Comparison of ENCODE assay signal across 30 cellular contexts in genomic region chr2:109144721-109145120, GRCh38. TPM values are rescaled to one million over a fixed set of nuclear protein-coding genes. Genes with fewer than 3 reads are reported as not detected.
A peak's percentile ranks its signal among the peaks of the same experiment; 100 is the strongest.
DNase-seq lines count a peak whose midpoint lies in the region; ATAC-seq, FAIRE-seq and TF ChIP-seq lines count a peak whose summit lies in the region.
"Had no signal": no experiment of that assay in that cellular context is flagged by ENCODE, and none has a peak within 500 bp of the region (broad histone marks: within the 10 kb centered on the region; RNA-seq: fewer than 3 reads in every experiment).

No MANE protein-coding gene starts in this region.

- peaks cover 26% of the 10 kb centered on the region for H3K27me3 Mint-ChIP-seq in activated CD4-positive, alpha-beta T cell treated with anti-CD3 and anti-CD28 coated beads, Interleukin-2, amount 10 ng/mL, durations not matched to agents 7 days and 5 days
- H3K27me3 Mint-ChIP-seq in CD8-positive, alpha-beta memory T cell = peaks cover 13 to 23% of the 10 kb centered on the region in 2 donors
- peaks cover 4% of the 10 kb centered on the region for H3K27me3 Mint-ChIP-seq in activated CD8-positive, alpha-beta T cell treated with anti-CD3 and anti-CD28 coated beads for 36 hours
- H3K27me3 Mint-ChIP-seq in neural crest cell (ENCODE audit: low read depth) = peaks cover 3% of the 10 kb centered on the region
- H3K27me3 Mint-ChIP-seq in activated CD8-positive, alpha-beta memory T cell treated with anti-CD3 and anti-CD28 coated beads, Interleukin-2, amount 10 ng/mL, durations not matched to agents 7 days and 5 days = peaks cover 71% of the 10 kb centered on the region

- TF ChIP-seq EP300 in HepG2 (IDR thresholded peaks at IDR 0.05; ENCODE audit: low read depth in 2 of 2, low read length in 2 of 2) (no peak), HepG2 (CRISPR knock-in tag; IDR thresholded peaks at IDR 0.05; ENCODE audit: borderline replicate concordance) (no peak)

- no peaks in the 10 kb centered on the region for H3K79me2 ChIP-seq in HepG2 (ENCODE audit: insufficient read depth, low read length)

- no peaks in the 10 kb centered on the region for H3K36me3 Mint-ChIP-seq in activated CD4-positive, alpha-beta T cell treated with anti-CD3 and anti-CD28 coated beads, Interleukin-2, amount 10 ng/mL, durations not matched to agents 7 days and 5 days (ENCODE audit: low read depth)
- H3K36me3 Mint-ChIP-seq in CD8-positive, alpha-beta memory T cell = no peaks in the 10 kb centered on the region
- no peaks in the 10 kb centered on the region for H3K36me3 Mint-ChIP-seq in activated CD8-positive, alpha-beta T cell treated with anti-CD3 and anti-CD28 coated beads for 36 hours (ENCODE audit: low read depth)
- H3K36me3 Mint-ChIP-seq in neural crest cell (ENCODE audit: low read depth) = no peaks in the 10 kb centered on the region
- no peaks in the 10 kb centered on the region for H3K36me3 Mint-ChIP-seq in activated CD8-positive, alpha-beta memory T cell treated with anti-CD3 and anti-CD28 coated beads, Interleukin-2, amount 10 ng/mL, durations not matched to agents 7 days and 5 days

- in situ Hi-C loops in HepG2 (cut with HindIII; ENCODE audit: extremely low pct_ligation_motif_present, low pct_unique_long_range_greater_than_20kb) = no loop called here

- WGBS in prostate gland = 89% methylated on average over 15 of the region's 15 CpGs
- 73% methylated on average over 12 of the region's 15 CpGs for WGBS in HepG2 (ENCODE audit: low lambda C conversion rate)

- H3K9me3 ChIP-seq in CD8-positive, alpha-beta memory T cell (ENCODE audit: low read length) = no peaks in the 10 kb centered on the region
- no peaks in the 10 kb centered on the region for H3K9me3 ChIP-seq in prostate gland
- no peaks in the 10 kb centered on the region for H3K9me3 ChIP-seq in HepG2 (ENCODE audit: low read length)
- H3K9me3 ChIP-seq: gastroesophageal sphincter, right atrium auricular region, testis had no signal

- H3K27ac Mint-ChIP-seq in activated CD4-positive, alpha-beta T cell treated with anti-CD3 and anti-CD28 coated beads, Interleukin-2, amount 10 ng/mL, durations not matched to agents 7 days and 5 days = peak overlapping the region; percentile 50
- peak overlapping the region in 5 of 8 donors; percentile 26 to 82 (median 43) for H3K27ac Mint-ChIP-seq in CD8-positive, alpha-beta memory T cell
- no peak overlapping the region for H3K27ac Mint-ChIP-seq in activated CD8-positive, alpha-beta T cell treated with anti-CD3 and anti-CD28 coated beads for 36 hours
- H3K27ac Mint-ChIP-seq in neural crest cell (ENCODE audit: unreplicated experiment) = peak overlapping the region; percentile 62
- H3K27ac Mint-ChIP-seq in activated CD8-positive, alpha-beta memory T cell treated with anti-CD3 and anti-CD28 coated beads, Interleukin-2, amount 10 ng/mL, durations not matched to agents 7 days and 5 days = no peak overlapping the region
- H3K27ac Mint-ChIP-seq: activated naive CD4-positive, alpha-beta T cell treated with anti-CD3 and anti-CD28 coated beads for 36 hours; HFFc6 had no signal

- FAIRE-seq in HepG2 (lab: Jason Lieb, UNC) = no peak
- FAIRE-seq: A204.1, endothelial cell of umbilical vein, H1, urothelium cell line had no signal

- H3K4me3 ChIP-seq in CD8-positive, alpha-beta memory T cell (ENCODE audit: low read length) = no peak overlapping the region
- H3K4me3 ChIP-seq in prostate gland (no peak overlapping the region), HepG2 (replicated peaks in 1 of 3; ENCODE audit: insufficient read depth in 1 of 3, low read depth in 2 of 3, low read length in 3 of 3) (no peak overlapping the region)
- H3K4me3 ChIP-seq: gastroesophageal sphincter, lung, PC-9, right atrium auricular region, testis had no signal

- CTCF ChIA-PET in activated CD4-positive, alpha-beta T cell treated with anti-CD3 and anti-CD28 coated beads, Interleukin-2, amount 10 ng/mL, durations not matched to agents 7 days and 5 days (lab: Charles Lee) = no interaction called here
- CTCF ChIA-PET in CD8-positive, alpha-beta memory T cell (lab: Charles Lee) = interaction anchor here (1.3 kb wide), 1 partner anchor 113 kb away, joined by 3 read pairs; no protein-coding TSS in a partner anchor
- CTCF ChIA-PET in activated CD8-positive, alpha-beta T cell treated with anti-CD3 and anti-CD28 coated beads for 36 hours (lab: Charles Lee) = no interaction called here
- CTCF ChIA-PET in activated CD8-positive, alpha-beta memory T cell treated with anti-CD3 and anti-CD28 coated beads, Interleukin-2, amount 10 ng/mL, durations not matched to agents 7 days and 5 days (lab: Charles Lee) = interaction anchor here (1.6 kb wide), 1 partner anchor 16 kb away, joined by 4 read pairs; the partner anchor contains the start of gene SH3RF3
- CTCF ChIA-PET in HepG2 (lab: Yijun Ruan, JAX; ENCODE audit: low intra/inter-chr PET ratio, low total read pairs) = no interaction called here

- DNase-seq in activated CD4-positive, alpha-beta T cell treated with anti-CD3 and anti-CD28 coated beads, Interleukin-2, amount 10 ng/mL, durations not matched to agents 7 days and 5 days = no peak
- no peak for DNase-seq in activated CD4-positive, alpha-beta T cell treated with anti-CD3 and anti-CD28 coated beads for 1 hour
- DNase-seq in CD8-positive, alpha-beta memory T cell = no peak
- no peak for DNase-seq in activated CD8-positive, alpha-beta T cell treated with anti-CD3 and anti-CD28 coated beads for 36 hours
- DNase-seq in neural crest cell (ENCODE audit: low read depth, low spot score) (no peak), prostate gland (ENCODE audit: low spot score) (no peak), HepG2 (ENCODE audit: low spot score) (no peak)
- no peak for DNase-seq in activated CD8-positive, alpha-beta memory T cell treated with anti-CD3 and anti-CD28 coated beads, Interleukin-2, amount 10 ng/mL, durations not matched to agents 7 days and 5 days
- DNase-seq: amygdala; DMS 273 treated with DMSO at 0.1 percent for 48 hours; EL; HFFc6; MV-4-11; NCI-H1436 treated with DMSO at 0.1 percent for 48 hours; NCI-H2081 treated with DMSO at 0.1 percent for 48 hours; NCI-H2227 treated with DMSO at 0.1 percent for 48 hours; NCI-H526 treated with DMSO at 0.1 percent for 48 hours; PC-9; Right ventricle myocardium superior; stimulated activated CD4-positive, alpha-beta T cell treated with anti-CD3 and anti-CD28 coated beads, Interleukin-1b, Interleukin-23, amount 100 ng/mL, for 48 hours; stimulated activated naive CD4-positive, alpha-beta T cell treated with Interleukin-2 at 50 U/mL for 16 hours; testis had no signal

- BruUV-seq in HepG2 (replicated peaks; lab: Mats Ljungman, UMichigan) = no TSS peak

- TF ChIP-seq CTCF in activated CD8-positive, alpha-beta T cell treated with anti-CD3 and anti-CD28 coated beads for 36 hours (IDR thresholded peaks at IDR 0.05) = no peak
- TF ChIP-seq CTCF in neural crest cell (conservative IDR thresholded peaks at IDR 0.05) (no peak), prostate gland (IDR thresholded peaks at IDR 0.05) (no peak), HepG2 (CRISPR knock-in tag; IDR thresholded peaks at IDR 0.05) (no peak)

- no peak overlapping the region for H3K9ac ChIP-seq in HepG2 (ENCODE audit: insufficient read depth, low read depth, low read length)

- TF ChIP-seq POLR2A in prostate gland (IDR thresholded peaks at IDR 0.05) (no peak), HepG2 (IDR thresholded peaks at IDR 0.05; ENCODE audit: insufficient read depth in 1 of 2, low read depth in 2 of 2, low read length in 2 of 2) (no peak)

- no peak overlapping the region for H3K4me3 Mint-ChIP-seq in activated CD4-positive, alpha-beta T cell treated with anti-CD3 and anti-CD28 coated beads, Interleukin-2, amount 10 ng/mL, durations not matched to agents 7 days and 5 days
- peak overlapping the region in 1 of 7 donors; percentile 31 for H3K4me3 Mint-ChIP-seq in CD8-positive, alpha-beta memory T cell
- H3K4me3 Mint-ChIP-seq in activated CD8-positive, alpha-beta T cell treated with anti-CD3 and anti-CD28 coated beads for 36 hours = no peak overlapping the region
- no peak overlapping the region for H3K4me3 Mint-ChIP-seq in neural crest cell
- H3K4me3 Mint-ChIP-seq in activated CD8-positive, alpha-beta memory T cell treated with anti-CD3 and anti-CD28 coated beads, Interleukin-2, amount 10 ng/mL, durations not matched to agents 7 days and 5 days = no peak overlapping the region
- H3K4me3 Mint-ChIP-seq: activated naive CD4-positive, alpha-beta T cell treated with anti-CD3 and anti-CD28 coated beads for 36 hours; HFFc6 had no signal

- no peaks in the 10 kb centered on the region for H3K9me3 Mint-ChIP-seq in activated CD4-positive, alpha-beta T cell treated with anti-CD3 and anti-CD28 coated beads, Interleukin-2, amount 10 ng/mL, durations not matched to agents 7 days and 5 days
- no peaks in the 10 kb centered on the region for H3K9me3 Mint-ChIP-seq in CD8-positive, alpha-beta memory T cell
- no peaks in the 10 kb centered on the region for H3K9me3 Mint-ChIP-seq in activated CD8-positive, alpha-beta T cell treated with anti-CD3 and anti-CD28 coated beads for 36 hours
- no peaks in the 10 kb centered on the region for H3K9me3 Mint-ChIP-seq in neural crest cell
- H3K9me3 Mint-ChIP-seq in activated CD8-positive, alpha-beta memory T cell treated with anti-CD3 and anti-CD28 coated beads, Interleukin-2, amount 10 ng/mL, durations not matched to agents 7 days and 5 days (ENCODE audit: low read depth) = no peaks in the 10 kb centered on the region
- H3K9me3 Mint-ChIP-seq: activated naive CD4-positive, alpha-beta T cell treated with anti-CD3 and anti-CD28 coated beads for 36 hours; HFFc6 had no signal

- H3K27me3 ChIP-seq in CD8-positive, alpha-beta memory T cell (ENCODE audit: insufficient read depth, low read length, poor library complexity, severe bottlenecking) = no peaks in the 10 kb centered on the region
- H3K27me3 ChIP-seq in prostate gland (replicated peaks; ENCODE audit: insufficient read depth) (peaks cover 3% of the 10 kb centered on the region), HepG2 (ENCODE audit: control insufficient read depth in 1 of 2, insufficient read depth in 2 of 2, low read length in 2 of 2) (peaks cover 0 to 1% of the 10 kb centered on the region in 2 experiments; a peak in 2 of 5 replicates)
- H3K27me3 ChIP-seq: gastroesophageal sphincter, right atrium auricular region, testis had no signal

- H2AFZ ChIP-seq in HepG2 (ENCODE audit: low read length) = no peak overlapping the region
- H2AFZ ChIP-seq: PC-9 had no signal

- H3K4me1 ChIP-seq in CD8-positive, alpha-beta memory T cell (ENCODE audit: insufficient read depth, low read length) = peaks cover 23% of the 10 kb centered on the region
- H3K4me1 ChIP-seq in prostate gland (replicated peaks) (no peaks in the 10 kb centered on the region), HepG2 (ENCODE audit: insufficient read depth, low read length) (no peaks in the 10 kb centered on the region)
- H3K4me1 ChIP-seq: gastroesophageal sphincter, testis had no signal

- intact Hi-C loops in activated CD8-positive, alpha-beta T cell treated with anti-CD3 and anti-CD28 coated beads for 36 hours (cut with micrococcal nuclease) = no loop called here
- intact Hi-C loops in prostate gland (cut with DNase I) = no loop called here
- intact Hi-C loops in HepG2 (cut with micrococcal nuclease; ENCODE audit: unreplicated experiment) = no loop called here

- H3K4me1 Mint-ChIP-seq in activated CD4-positive, alpha-beta T cell treated with anti-CD3 and anti-CD28 coated beads, Interleukin-2, amount 10 ng/mL, durations not matched to agents 7 days and 5 days = peaks cover 32% of the 10 kb centered on the region
- H3K4me1 Mint-ChIP-seq in CD8-positive, alpha-beta memory T cell = peaks cover 9 to 23% (median 17%) of the 10 kb centered on the region in 3 donors
- H3K4me1 Mint-ChIP-seq in activated CD8-positive, alpha-beta T cell treated with anti-CD3 and anti-CD28 coated beads for 36 hours (ENCODE audit: low read depth) = peaks cover 46% of the 10 kb centered on the region
- H3K4me1 Mint-ChIP-seq in neural crest cell = no peaks in the 10 kb centered on the region
- peaks cover 24% of the 10 kb centered on the region for H3K4me1 Mint-ChIP-seq in activated CD8-positive, alpha-beta memory T cell treated with anti-CD3 and anti-CD28 coated beads, Interleukin-2, amount 10 ng/mL, durations not matched to agents 7 days and 5 days

- peak; percentile 19 for ATAC-seq in activated CD8-positive, alpha-beta T cell treated with anti-CD3 and anti-CD28 coated beads for 36 hours
- ATAC-seq in activated CD8-positive, alpha-beta memory T cell treated with anti-CD3 and anti-CD28 coated beads, Interleukin-2, amount 10 ng/mL, durations not matched to agents 7 days and 5 days = no peak
- no peak for ATAC-seq in HepG2
- ATAC-seq: gastroesophageal sphincter had no signal

- no peak for TF ChIP-seq RAD21 in HepG2 (CRISPR knock-in tag; IDR thresholded peaks at IDR 0.05)

- H3K4me2 ChIP-seq in HepG2 (ENCODE audit: low read depth, low read length) = no peak overlapping the region
- H3K4me2 ChIP-seq: PC-9 had no signal

- POLR2A ChIA-PET in activated CD4-positive, alpha-beta T cell treated with anti-CD3 and anti-CD28 coated beads, Interleukin-2, amount 10 ng/mL, durations not matched to agents 7 days and 5 days (lab: Charles Lee) = no interaction called here
- POLR2A ChIA-PET in CD8-positive, alpha-beta memory T cell (lab: Charles Lee) = no interaction called here
- POLR2A ChIA-PET in activated CD8-positive, alpha-beta T cell treated with anti-CD3 and anti-CD28 coated beads for 36 hours (lab: Charles Lee) = no interaction called here
- POLR2A ChIA-PET in HepG2 (lab: Yijun Ruan, JAX) = no interaction called here

- H3K27ac ChIP-seq in CD8-positive, alpha-beta memory T cell (ENCODE audit: low read depth, low read length) = no peak overlapping the region
- no peak overlapping the region for H3K27ac ChIP-seq in prostate gland
- H3K27ac ChIP-seq in HepG2 (ENCODE audit: extremely low read length, insufficient read depth, low read length) = no peak overlapping the region
- H3K27ac ChIP-seq: gastroesophageal sphincter, PC-9, right atrium auricular region, testis had no signal

- no peaks in the 10 kb centered on the region; the same call in 1 of the 2 replicates for H4K20me1 ChIP-seq in HepG2 (ENCODE audit: insufficient read depth, low read length)

- no peaks in the 10 kb centered on the region for H3K36me3 ChIP-seq in CD8-positive, alpha-beta memory T cell (ENCODE audit: insufficient read depth, low read length)
- no peaks in the 10 kb centered on the region for H3K36me3 ChIP-seq in prostate gland
- H3K36me3 ChIP-seq in HepG2 (replicated peaks in 1 of 2; ENCODE audit: control insufficient read depth in 1 of 2, insufficient read depth in 2 of 2, low read length in 2 of 2) = no peaks in the 10 kb centered on the region
- H3K36me3 ChIP-seq: gastroesophageal sphincter, right atrium auricular region had no signal

RNA-seq across cellular contexts. Expression of gene SH3RF3, which starts 15.7 kb away (rescaled TPM):
- total RNA-seq in activated CD4-positive, alpha-beta T cell treated with anti-CD3 and anti-CD28 coated beads, Interleukin-2, amount 10 ng/mL, durations not matched to agents 7 days and 5 days = under 1 TPM; 0.08 to 0.17 TPM
- total RNA-seq in CD8-positive, alpha-beta memory T cell = under 1 TPM; 0.27 to 0.31 TPM
- 0.24 TPM for polyA plus RNA-seq in CD8-positive, alpha-beta memory T cell
- total RNA-seq in activated CD8-positive, alpha-beta T cell treated with anti-CD3 and anti-CD28 coated beads for 36 hours = 1 to 10 TPM; 1.9 to 2.3 TPM
- total RNA-seq in neural crest cell (0.70 and 0.84 TPM in 2 replicates), prostate gland (10 to 100 TPM in 1 of 2 donors, 1 to 10 TPM in 1; 1.4 to 17.0 TPM), HepG2 (2016; rRNA removed; fragmentation: Illumina TruSeq; extraction: Trizol) (0.04 TPM in 1 of 2 replicates, not detected in the other)
- under 1 TPM; 0.05 to 0.06 TPM for total RNA-seq in activated CD8-positive, alpha-beta memory T cell treated with anti-CD3 and anti-CD28 coated beads, Interleukin-2, amount 10 ng/mL, durations not matched to agents 7 days and 5 days
- total RNA-seq in HepG2 (2016; cell fraction: cytosol; rRNA removed; fragmentation: Illumina TruSeq; extraction: Trizol; ENCODE audit: low read depth) = not detected in 2 replicates
- 0.02 TPM in 1 of 2 replicates, not detected in the other for total RNA-seq in HepG2 (2016; cell fraction: insoluble cytoplasmic fraction; rRNA removed; fragmentation: Illumina TruSeq; extraction: Trizol)
- total RNA-seq in HepG2 (2016; cell fraction: membrane; rRNA removed; fragmentation: Illumina TruSeq; extraction: Trizol) = not detected in 2 replicates
- total RNA-seq in HepG2 (2016; cell fraction: nucleus; rRNA removed; fragmentation: Illumina TruSeq; extraction: Trizol) = not detected in 2 replicates
- polyA plus RNA-seq in HepG2 (2011; rRNA removed) = 0.01 TPM in 1 of 2 replicates, not detected in the other
- not detected in 2 replicates for polyA plus RNA-seq in HepG2 (2011; cell fraction: cytosol; rRNA removed)
- polyA plus RNA-seq in HepG2 (2011; cell fraction: nucleus; rRNA removed) = 0.02 TPM in 1 of 2 replicates, not detected in the other
- polyA plus RNA-seq in HepG2 (2012) = 0.03 and 0.05 TPM in 2 replicates
- not detected in 2 replicates for polyA plus RNA-seq in HepG2 (2016; cell fraction: cytosol; fragmentation: Illumina TruSeq; extraction: Trizol; ENCODE audit: low read depth)
- 0.03 TPM in 1 of 2 replicates, not detected in the other for polyA plus RNA-seq in HepG2 (2016; cell fraction: insoluble cytoplasmic fraction; fragmentation: Illumina TruSeq; extraction: Trizol; ENCODE audit: low read depth)
- polyA plus RNA-seq in HepG2 (2016; cell fraction: membrane; fragmentation: Illumina TruSeq; extraction: Trizol; ENCODE audit: low read depth) = not detected in 2 replicates
- not detected in 2 replicates for polyA plus RNA-seq in HepG2 (2016; cell fraction: nucleus; fragmentation: Illumina TruSeq; extraction: Trizol; ENCODE audit: insufficient read depth, low read depth)
- polyA minus RNA-seq in HepG2 (2011; rRNA and poly(A)+ RNA removed; ENCODE audit: low replicate concordance) = 1.4 TPM in 1 of 2 replicates, not detected in the other
- polyA minus RNA-seq in HepG2 (2011; cell fraction: cytosol; rRNA and poly(A)+ RNA removed) = not detected in 2 replicates
- 0.12 and 0.13 TPM in 2 replicates for polyA minus RNA-seq in HepG2 (2011; cell fraction: nucleus; rRNA and poly(A)+ RNA removed)

Comparison
In these comparisons a context has a peak if more than half of its experiments do, and no peak if none do; other contexts are left out.
1. H3K27ac Mint-ChIP-seq: peak in activated CD4-positive, alpha-beta T cell treated with anti-CD3 and anti-CD28 coated beads, Interleukin-2, amount 10 ng/mL, durations not matched to agents 7 days and 5 days (single experiment), CD8-positive, alpha-beta memory T cell (5 of 8) and neural crest cell (single experiment); none in activated CD8-positive, alpha-beta T cell treated with anti-CD3 and anti-CD28 coated beads for 36 hours (single experiment) and activated CD8-positive, alpha-beta memory T cell treated with anti-CD3 and anti-CD28 coated beads, Interleukin-2, amount 10 ng/mL, durations not matched to agents 7 days and 5 days (single experiment).
2. CTCF ChIA-PET loops: an anchor here in CD8-positive, alpha-beta memory T cell (1.3 kb wide) and activated CD8-positive, alpha-beta memory T cell treated with anti-CD3 and anti-CD28 coated beads, Interleukin-2, amount 10 ng/mL, durations not matched to agents 7 days and 5 days (1.6 kb wide); none called in activated CD4-positive, alpha-beta T cell treated with anti-CD3 and anti-CD28 coated beads, Interleukin-2, amount 10 ng/mL, durations not matched to agents 7 days and 5 days, activated CD8-positive, alpha-beta T cell treated with anti-CD3 and anti-CD28 coated beads for 36 hours and HepG2.